ENCODE assay signal across 19 cellular contexts in the genomic region with DNA sequence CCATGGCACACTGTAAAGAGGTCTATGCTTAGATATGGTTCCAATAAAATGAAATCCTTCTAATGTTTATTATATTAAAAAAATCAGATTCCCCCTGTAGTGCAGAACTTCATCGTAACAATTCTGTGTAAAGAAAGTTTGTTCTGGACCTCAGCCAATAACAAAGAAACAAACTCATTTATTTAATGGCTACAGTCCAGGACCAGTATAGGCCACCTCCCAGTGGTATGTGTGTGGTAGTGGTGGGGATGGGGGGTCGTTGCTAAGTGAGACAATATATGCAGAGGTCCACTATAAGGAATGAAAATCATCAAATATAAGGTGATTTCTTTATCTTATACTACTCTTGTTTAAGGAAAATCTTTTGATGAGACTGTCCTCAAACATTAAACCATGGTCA.
DNase-seq lines count a peak whose midpoint lies in the region; FAIRE-seq and TF ChIP-seq lines count a peak whose summit lies in the region.
"Had no signal": no experiment of that assay in that cellular context is flagged by ENCODE, and none has a peak within 500 bp of the region (broad histone marks: within the 10 kb centered on the region; RNA-seq: fewer than 3 reads in every experiment).

No MANE protein-coding gene starts in this region.

- no peaks in the 10 kb centered on the region for H3K9me3 ChIP-seq in HEK293 (ENCODE audit: control insufficient read depth, insufficient read depth, low read depth, low read length)
- H3K9me3 ChIP-seq: BLaER1 treated with 17β-estradiol and CSF1 and Interleukin-3, amounts not matched to agents 10 nM and 100 nM had no signal

- POLR2A ChIA-PET in HEK293 (lab: Yijun Ruan, JAX) = no interaction called here

- no peaks in the 10 kb centered on the region for H3K36me3 ChIP-seq in HEK293 (ENCODE audit: control insufficient read depth in 2 of 2, insufficient read depth in 1 of 2, low read length in 2 of 2)
- H3K36me3 ChIP-seq: BLaER1 treated with 17β-estradiol and CSF1 and Interleukin-3, amounts not matched to agents 10 nM and 100 nM had no signal

- no peak for FAIRE-seq in urothelium cell line (lab: Jason Lieb, UNC)
- FAIRE-seq: GM12878, GM19239, H54, HTR-8/SVneo had no signal

- CTCF ChIA-PET in HEK293 (lab: Yijun Ruan, JAX) = interaction anchor here (0.5 kb wide), 1 partner anchor 139 kb away, joined by 3 read pairs; no protein-coding TSS in a partner anchor

- DNase-seq in choroid plexus epithelial cell (ENCODE audit: low read depth) (peak; percentile 10), glomerular endothelial cell (ENCODE audit: extremely low read depth, low read depth, low spot score) (peak; percentile 7), NCI-H226 (no peak), urothelium cell line (ENCODE audit: low spot score) (no peak)
- DNase-seq in stimulated activated CD4-positive, alpha-beta T cell treated with anti-CD3 and anti-CD28 coated beads, Interleukin-2, amount 100 ng/mL, for 24 hours = no peak
- DNase-seq: Calu3; CD8-positive, alpha-beta T cell; DMS79 treated with DMSO at 0.1 percent for 48 hours; EL; HCEC 1CT; HFFc6; IMR-90 had no signal

- H3K27ac ChIP-seq in HEK293 (ENCODE audit: extremely low read depth, low read depth, low read length) = no peak overlapping the region
- H3K27ac ChIP-seq: BLaER1 treated with 17β-estradiol and CSF1 and Interleukin-3, amounts not matched to agents 10 nM and 100 nM had no signal

- peaks cover 14% of the 10 kb centered on the region for H3K4me1 ChIP-seq in HEK293 (ENCODE audit: control insufficient read depth, insufficient read depth, low read length)
- H3K4me1 ChIP-seq: BLaER1 treated with 17β-estradiol and CSF1 and Interleukin-3, amounts not matched to agents 10 nM and 100 nM had no signal

- no peak for TF ChIP-seq CTCF in HEK293 (tag by site-specific recombination; IDR thresholded peaks at IDR 0.05)
- no peak for TF ChIP-seq CTCF in choroid plexus epithelial cell (conservative IDR thresholded peaks at IDR 0.05; ENCODE audit: low read depth, low read length)

- H3K4me3 ChIP-seq in HEK293 (ENCODE audit: low read depth, low read length) = no peak overlapping the region
- no peak overlapping the region for H3K4me3 ChIP-seq in choroid plexus epithelial cell (ENCODE audit: low read depth, low read length)
- H3K4me3 ChIP-seq: BLaER1 treated with 17β-estradiol and CSF1 and Interleukin-3, amounts not matched to agents 10 nM and 100 nM; GM12878; GM23338 had no signal

TF ChIP-seq in HEK293, 187 proteins besides CTCF, POLR2A, EP300 and RAD21:
- TF ChIP-seq MZF1 (tag by site-specific recombination; IDR thresholded peaks at IDR 0.05; ENCODE audit: borderline replicate concordance) (no peak), GLIS1 (tag by site-specific recombination; IDR thresholded peaks at IDR 0.05) (0 out of 2 replicates have a peak, but pooled peaks have one; percentile 7), EGR2 (tag by site-specific recombination; IDR thresholded peaks at IDR 0.05; ENCODE audit: low read depth) (no peak), ZNF114 (tag by site-specific recombination; IDR thresholded peaks at IDR 0.05) (no peak), ZNF670 (tag by site-specific recombination; IDR thresholded peaks at IDR 0.05; ENCODE audit: low read depth) (no peak)
- TF ChIP-seq, protein P1, sequence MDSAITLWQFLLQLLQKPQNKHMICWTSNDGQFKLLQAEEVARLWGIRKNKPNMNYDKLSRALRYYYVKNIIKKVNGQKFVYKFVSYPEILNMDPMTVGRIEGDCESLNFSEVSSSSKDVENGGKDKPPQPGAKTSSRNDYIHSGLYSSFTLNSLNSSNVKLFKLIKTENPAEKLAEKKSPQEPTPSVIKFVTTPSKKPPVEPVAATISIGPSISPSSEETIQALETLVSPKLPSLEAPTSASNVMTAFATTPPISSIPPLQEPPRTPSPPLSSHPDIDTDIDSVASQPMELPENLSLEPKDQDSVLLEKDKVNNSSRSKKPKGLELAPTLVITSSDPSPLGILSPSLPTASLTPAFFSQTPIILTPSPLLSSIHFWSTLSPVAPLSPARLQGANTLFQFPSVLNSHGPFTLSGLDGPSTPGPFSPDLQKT (IDR thresholded peaks at IDR 0.05; ENCODE audit: borderline replicate concordance, low read depth, low read length) = no peak

Comparison
In these comparisons a context has a peak if more than half of its experiments do, and no peak if none do; other contexts are left out.
1. DNase-seq: peak in choroid plexus epithelial cell (single experiment) and glomerular endothelial cell (single experiment); none in NCI-H226 (single experiment), stimulated activated CD4-positive, alpha-beta T cell treated with anti-CD3 and anti-CD28 coated beads, Interleukin-2, amount 100 ng/mL, for 24 hours (0 of 2) and urothelium cell line (single experiment).